ENCODE assay signal across 19 cellular contexts in genomic region chr5:123554601-123555000, GRCh38. TPM values are rescaled to one million over a fixed set of nuclear protein-coding genes. Genes with fewer than 3 reads are reported as not detected.
A peak's percentile ranks its signal among the peaks of the same experiment; 100 is the strongest.
DNase-seq lines count a peak whose midpoint lies in the region; ATAC-seq and TF ChIP-seq lines count a peak whose summit lies in the region.
"Had no signal": no experiment of that assay in that cellular context is flagged by ENCODE, and none has a peak within 500 bp of the region (broad histone marks: within the 10 kb centered on the region; RNA-seq: fewer than 3 reads in every experiment).

No MANE protein-coding gene starts in this region.

- no peak for ATAC-seq in natural killer cell
- ATAC-seq in natural killer cell treated with Interleukin-12 subunit alpha and Interleukin-12 subunit beta and Interleukin-15 and Interleukin-18, amount 100 ng/mL, for 72 hours = no peak
- ATAC-seq in HG03139 (IDR thresholded peaks at IDR 0.05; ENCODE audit: unreplicated experiment) = no peak

- no peak overlapping the region for H2AFZ ChIP-seq in OCI-LY3 (ENCODE audit: low read depth, low read length)

- no peak for TF ChIP-seq CTCF in natural killer cell (IDR thresholded peaks at IDR 0.05)
- TF ChIP-seq CTCF in OCI-LY3 (IDR thresholded peaks at IDR 0.05; ENCODE audit: low read depth, low read length) = peak; percentile 6; the same call in 1 of the 2 replicates
- peak; percentile 6 for TF ChIP-seq CTCF in fibroblast of villous mesenchyme (IDR thresholded peaks at IDR 0.05; ENCODE audit: insufficient read depth, low read depth, low read length)

- no peaks in the 10 kb centered on the region for H3K9me3 ChIP-seq in OCI-LY3 (ENCODE audit: insufficient read depth, low read length)
- H3K9me3 ChIP-seq: A549, Peyer's patch had no signal

- H3K9me3 Mint-ChIP-seq in natural killer cell = no peaks in the 10 kb centered on the region
- no peaks in the 10 kb centered on the region for H3K9me3 Mint-ChIP-seq in natural killer cell treated with Interleukin-12 subunit alpha and Interleukin-12 subunit beta and Interleukin-15 and Interleukin-18, amount 100 ng/mL, for 72 hours
- H3K9me3 Mint-ChIP-seq: H9 had no signal

- no peaks in the 10 kb centered on the region for H3K36me3 ChIP-seq in OCI-LY3 (replicated peaks; ENCODE audit: low read depth, low read length)

- intact Hi-C loops in natural killer cell (cut with micrococcal nuclease) = no loop called here

- no peaks in the 10 kb centered on the region for H3K27me3 Mint-ChIP-seq in natural killer cell (ENCODE audit: low read depth in 2 of 2)
- H3K27me3 Mint-ChIP-seq in natural killer cell treated with Interleukin-12 subunit alpha and Interleukin-12 subunit beta and Interleukin-15 and Interleukin-18, amount 100 ng/mL, for 72 hours = no peaks in the 10 kb centered on the region

- H3K4me3 ChIP-seq in OCI-LY3 (ENCODE audit: low read length) (no peak overlapping the region), fibroblast of villous mesenchyme (ENCODE audit: low read depth, low read length) (no peak overlapping the region)
- H3K4me3 ChIP-seq: A549, Peyer's patch had no signal

- H3K27ac ChIP-seq in OCI-LY3 (ENCODE audit: low read length) = no peak overlapping the region
- H3K27ac ChIP-seq: A549, C4-2B, Peyer's patch had no signal

- peaks cover 17 to 28% of the 10 kb centered on the region in 2 donors for H3K4me1 Mint-ChIP-seq in natural killer cell
- H3K4me1 Mint-ChIP-seq in natural killer cell treated with Interleukin-12 subunit alpha and Interleukin-12 subunit beta and Interleukin-15 and Interleukin-18, amount 100 ng/mL, for 72 hours (ENCODE audit: low read depth in 2 of 2) = peaks cover 29 to 48% of the 10 kb centered on the region in 2 donors

- H3K79me2 ChIP-seq in OCI-LY3 (ENCODE audit: low read length) = no peaks in the 10 kb centered on the region

- no peak for DNase-seq in natural killer cell
- DNase-seq in natural killer cell treated with Interleukin-12 subunit alpha and Interleukin-12 subunit beta and Interleukin-15 and Interleukin-18, amount 100 ng/mL, for 72 hours (ENCODE audit: low spot score) = no peak
- DNase-seq in fibroblast of villous mesenchyme (ENCODE audit: low read depth) = no peak
- no peak for DNase-seq in NCI-H2196 (lab: John Stamatoyannopoulos, UW; ENCODE audit: unreplicated experiment)
- no peak for DNase-seq in NCI-H82 treated with DMSO at 0.1 percent for 48 hours (lab: John Stamatoyannopoulos, UW; ENCODE audit: unreplicated experiment)
- DNase-seq in amniotic stem cell (lab: John Stamatoyannopoulos, UW) = no peak
- DNase-seq: H9, KG1, NCI-H1092, NCI-H146, NCI-H2081, NCI-H510A, NCI-H774, Peyer's patch, Right ventricle myocardium superior had no signal

- H3K4me1 ChIP-seq in OCI-LY3 (ENCODE audit: low read length) = peaks cover 18% of the 10 kb centered on the region
- H3K4me1 ChIP-seq: A549 had no signal

- no peak overlapping the region for H3K4me3 Mint-ChIP-seq in natural killer cell
- no peak overlapping the region for H3K4me3 Mint-ChIP-seq in natural killer cell treated with Interleukin-12 subunit alpha and Interleukin-12 subunit beta and Interleukin-15 and Interleukin-18, amount 100 ng/mL, for 72 hours
- H3K4me3 Mint-ChIP-seq: H9 had no signal

- no peaks in the 10 kb centered on the region for H3K36me3 Mint-ChIP-seq in natural killer cell
- peaks cover 12% of the 10 kb centered on the region for H3K36me3 Mint-ChIP-seq in natural killer cell treated with Interleukin-12 subunit alpha and Interleukin-12 subunit beta and Interleukin-15 and Interleukin-18, amount 100 ng/mL, for 72 hours

- peak overlapping the region; percentile 43 to 47 for H3K27ac Mint-ChIP-seq in natural killer cell
- peak overlapping the region in 1 of 2 donors; percentile 23 for H3K27ac Mint-ChIP-seq in natural killer cell treated with Interleukin-12 subunit alpha and Interleukin-12 subunit beta and Interleukin-15 and Interleukin-18, amount 100 ng/mL, for 72 hours

- no peaks in the 10 kb centered on the region for H4K20me1 ChIP-seq in OCI-LY3 (ENCODE audit: insufficient read depth, low read length)

- H3K27me3 ChIP-seq in OCI-LY3 (ENCODE audit: low read depth, low read length) = no peaks in the 10 kb centered on the region
- H3K27me3 ChIP-seq: Peyer's patch had no signal

- H3K9ac ChIP-seq in OCI-LY3 (ENCODE audit: low read length) = no peak overlapping the region

- no peak overlapping the region for H3K4me2 ChIP-seq in OCI-LY3 (ENCODE audit: low read length)
- H3K4me2 ChIP-seq: A549 had no signal

RNA-seq across cellular contexts. Expression of gene CSNK1G3, which starts 42.6 kb away (rescaled TPM):
- total RNA-seq in natural killer cell (100 to 1,000 TPM in 2 of 3 donors, 10 to 100 TPM in 1; 96.7 to 111 (median 101) TPM), fibroblast of villous mesenchyme (48.0 and 66.9 TPM in 2 replicates)
- 10 to 100 TPM; 34.3 to 35.4 TPM for total RNA-seq in natural killer cell treated with Interleukin-12 subunit alpha and Interleukin-12 subunit beta and Interleukin-15 and Interleukin-18, amount 100 ng/mL, for 72 hours
